In the genomic region with DNA sequence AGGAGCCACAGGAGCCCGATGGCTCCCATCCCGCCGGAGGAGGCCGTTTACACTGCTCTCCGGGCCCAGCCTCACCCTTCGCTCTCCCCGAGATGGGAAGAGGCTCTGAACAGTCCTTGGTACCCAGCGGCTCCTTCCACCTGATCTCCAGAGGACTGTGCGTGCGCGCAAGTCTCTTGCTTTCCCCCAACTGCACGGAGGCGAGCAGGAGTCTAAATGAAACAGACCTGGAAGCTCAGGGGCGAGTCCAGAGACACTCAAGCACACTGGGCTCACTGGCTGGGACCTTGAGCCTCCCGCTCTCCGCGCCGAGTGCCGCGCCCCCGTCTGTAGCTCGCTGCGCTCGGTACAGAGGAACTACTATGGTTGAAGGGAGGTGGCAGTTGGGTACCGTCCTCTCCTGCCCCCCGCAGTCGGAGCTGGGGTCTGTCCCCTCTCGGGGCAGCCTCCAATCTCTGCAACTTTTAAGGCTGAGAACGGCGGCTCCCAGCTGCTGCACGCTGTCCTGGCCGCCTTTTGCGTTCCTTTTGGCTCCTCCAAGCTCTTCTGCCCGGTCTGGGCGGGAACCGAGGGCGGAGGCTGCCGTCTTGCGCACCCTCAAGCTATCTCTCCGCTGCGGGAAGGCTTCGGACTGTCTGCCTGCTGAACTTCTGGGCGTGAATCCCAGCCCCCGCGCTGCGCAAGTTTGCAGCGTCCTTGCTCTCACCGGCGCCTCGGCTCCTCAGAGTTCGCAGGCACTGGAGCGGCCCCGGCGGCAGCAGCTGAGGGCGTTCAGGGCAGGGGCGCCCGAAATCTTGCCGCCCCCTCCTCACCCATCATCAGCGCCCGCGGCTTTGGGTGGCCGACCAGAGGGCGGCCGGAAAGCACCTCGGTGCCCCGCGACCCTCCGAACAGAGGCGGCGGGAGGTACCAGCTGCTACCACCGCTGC, we compare ENCODE assay signal across 8 cellular contexts. TPM values are rescaled to one million over a fixed set of nuclear protein-coding genes. Genes with fewer than 3 reads are reported as not detected.
DNase-seq lines count a peak whose midpoint lies in the region; ATAC-seq and TF ChIP-seq lines count a peak whose summit lies in the region.

No MANE protein-coding gene starts in this region.

- peak overlapping the region in 7 of 8 donors; percentile 35 to 76 (median 60) for H3K4me3 Mint-ChIP-seq in CD4-positive, alpha-beta memory T cell
- peak overlapping the region; percentile 23 for H3K4me3 Mint-ChIP-seq in stimulated activated naive CD8-positive, alpha-beta T cell treated with anti-CD3 and anti-CD28 coated beads, Interleukin-15, Interleukin-2, amounts not matched to agents 100 ng/mL and 50 ng/mL, for 24 hours

- no peaks in the 10 kb centered on the region for H3K36me3 Mint-ChIP-seq in CD4-positive, alpha-beta memory T cell
- no peaks in the 10 kb centered on the region for H3K36me3 Mint-ChIP-seq in stimulated activated naive CD8-positive, alpha-beta T cell treated with anti-CD3 and anti-CD28 coated beads, Interleukin-15, Interleukin-2, amounts not matched to agents 100 ng/mL and 50 ng/mL, for 24 hours (ENCODE audit: low read depth)

- TF ChIP-seq CTCF in kidney epithelial cell (IDR thresholded peaks at IDR 0.05; ENCODE audit: insufficient read depth, low read length, poor library complexity, severe bottlenecking), result no peak

- peaks cover 47 to 50% of the 10 kb centered on the region in 2 donors for H3K27me3 Mint-ChIP-seq in CD4-positive, alpha-beta memory T cell
- peaks cover 69% of the 10 kb centered on the region for H3K27me3 Mint-ChIP-seq in stimulated activated naive CD8-positive, alpha-beta T cell treated with anti-CD3 and anti-CD28 coated beads, Interleukin-15, Interleukin-2, amounts not matched to agents 100 ng/mL and 50 ng/mL, for 24 hours

- ATAC-seq in HG03354 (IDR thresholded peaks at IDR 0.05; ENCODE audit: poor library complexity, severe bottlenecking, unreplicated experiment), result peak; percentile 20
- ATAC-seq in GM18858 (IDR thresholded peaks at IDR 0.05; ENCODE audit: unreplicated experiment), result no peak
- no peak for ATAC-seq in GM21360 (IDR thresholded peaks at IDR 0.05; ENCODE audit: unreplicated experiment)

- H3K27me3 ChIP-seq in CD4-positive, alpha-beta memory T cell (ENCODE audit: insufficient read depth, low read length), result peaks cover 27% of the 10 kb centered on the region
- peaks cover 41% of the 10 kb centered on the region for H3K27me3 ChIP-seq in kidney epithelial cell (ENCODE audit: control insufficient read depth, insufficient read depth, low read length)

- H3K27ac Mint-ChIP-seq in CD4-positive, alpha-beta memory T cell, result no peak overlapping the region
- no peak overlapping the region for H3K27ac Mint-ChIP-seq in stimulated activated naive CD8-positive, alpha-beta T cell treated with anti-CD3 and anti-CD28 coated beads, Interleukin-15, Interleukin-2, amounts not matched to agents 100 ng/mL and 50 ng/mL, for 24 hours

- no peaks in the 10 kb centered on the region for H3K9me3 ChIP-seq in CD4-positive, alpha-beta memory T cell (ENCODE audit: control insufficient read depth in 1 of 2, low read length in 2 of 2)

- peaks cover 15% of the 10 kb centered on the region for H3K4me1 ChIP-seq in CD4-positive, alpha-beta memory T cell (ENCODE audit: insufficient read depth, low read length)

- POLR2A ChIA-PET in CD4-positive, alpha-beta memory T cell (lab: Charles Lee; ENCODE audit: partially characterized antibody), result interaction anchor here (0.6 kb wide), 1 partner anchor 965 kb away, joined by 3 read pairs; no protein-coding TSS in a partner anchor

- no peak overlapping the region for H3K4me3 ChIP-seq in CD4-positive, alpha-beta memory T cell (ENCODE audit: low read length in 2 of 2)
- H3K4me3 ChIP-seq in kidney epithelial cell (ENCODE audit: low read depth, low read length), result peak overlapping the region; percentile 22

- CTCF ChIA-PET in CD4-positive, alpha-beta memory T cell (lab: Charles Lee; ENCODE audit: partially characterized antibody), result interaction anchor here (0.8 to 4.4 kb wide), 4 partner anchors 9 to 151 kb away, joined by 3 to 21 read pairs (median 3); no protein-coding TSS in a partner anchor

- intact Hi-C loops in CD4-positive, alpha-beta memory T cell (cut with micrococcal nuclease), result no loop called here

- no peak overlapping the region for H3K27ac ChIP-seq in CD4-positive, alpha-beta memory T cell (ENCODE audit: low read depth, low read length)

- H3K36me3 ChIP-seq in CD4-positive, alpha-beta memory T cell (ENCODE audit: insufficient read depth, low read length), result no peaks in the 10 kb centered on the region
- no peaks in the 10 kb centered on the region for H3K36me3 ChIP-seq in kidney epithelial cell (ENCODE audit: control insufficient read depth, insufficient read depth, low read length)

- peaks cover 3 to 10% (median 7%) of the 10 kb centered on the region in 8 donors for H3K9me3 Mint-ChIP-seq in CD4-positive, alpha-beta memory T cell
- H3K9me3 Mint-ChIP-seq in stimulated activated naive CD8-positive, alpha-beta T cell treated with anti-CD3 and anti-CD28 coated beads, Interleukin-15, Interleukin-2, amounts not matched to agents 100 ng/mL and 50 ng/mL, for 24 hours, result peaks cover 3% of the 10 kb centered on the region

- DNase-seq in CD4-positive, alpha-beta memory T cell, result peak in 1 of 5 donors; percentile 0
- peak; percentile 67 for DNase-seq in astrocyte of the hippocampus (ENCODE audit: low read depth, low spot score)
- DNase-seq in kidney epithelial cell (ENCODE audit: low read depth), result no peak
- no peak for DNase-seq in NCI-H1436 treated with DMSO at 0.1 percent for 48 hours (lab: John Stamatoyannopoulos, UW)

- H3K4me1 Mint-ChIP-seq in CD4-positive, alpha-beta memory T cell, result peaks cover 1 to 20% (median 11%) of the 10 kb centered on the region in 4 donors
- peaks cover 7% of the 10 kb centered on the region for H3K4me1 Mint-ChIP-seq in stimulated activated naive CD8-positive, alpha-beta T cell treated with anti-CD3 and anti-CD28 coated beads, Interleukin-15, Interleukin-2, amounts not matched to agents 100 ng/mL and 50 ng/mL, for 24 hours (ENCODE audit: low read depth)

RNA-seq across cellular contexts. Expression of gene ALK, which starts 0.5 kb away (rescaled TPM):
- not detected for total RNA-seq in CD4-positive, alpha-beta memory T cell
- under 1 TPM in 1 of 2 donors, not detected in 1; 0.07 TPM for polyA plus RNA-seq in CD4-positive, alpha-beta memory T cell
- total RNA-seq in kidney epithelial cell, result not detected in 2 replicates
